ENCODE assay signal across 28 cellular contexts in the genomic region with DNA sequence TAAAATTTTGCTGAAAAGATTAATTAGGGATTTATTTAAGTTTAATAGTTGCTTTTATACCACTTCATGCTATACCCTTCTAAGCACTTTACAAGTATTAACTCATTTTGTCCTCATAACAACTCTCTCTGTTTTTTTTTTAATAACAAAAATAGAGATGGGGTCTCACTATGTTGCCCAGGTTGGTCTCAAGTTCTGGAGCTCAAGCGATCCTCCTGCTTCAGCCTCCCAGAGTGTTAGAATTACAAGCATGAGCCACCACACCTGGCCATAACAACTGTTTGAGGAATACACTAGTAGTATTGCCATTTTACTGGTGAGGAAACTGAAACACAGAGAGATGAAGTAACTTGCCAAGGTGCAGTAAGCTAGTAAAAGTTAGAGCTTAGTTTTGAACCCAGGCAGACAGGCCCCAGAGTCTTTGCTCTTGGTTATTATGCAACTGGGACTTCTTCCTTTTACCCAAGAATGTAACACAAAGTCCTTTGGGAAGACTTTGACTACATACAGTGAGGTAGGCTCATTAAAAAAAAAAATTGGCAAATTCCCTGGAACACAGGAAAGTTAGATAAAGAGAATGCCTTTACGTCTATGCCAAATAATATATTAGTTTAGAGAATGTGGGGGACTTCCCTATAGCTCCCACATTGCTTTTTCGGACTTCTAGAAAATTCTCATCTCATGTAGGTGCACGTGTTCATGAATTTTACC.
"Had no signal": no experiment of that assay in that cellular context is flagged by ENCODE, and none has a peak within 500 bp of the region (broad histone marks: within the 10 kb centered on the region; RNA-seq: fewer than 3 reads in every experiment).

No MANE protein-coding gene starts in this region.

- H3K36me3 Mint-ChIP-seq: mesothelial cell of epicardium; naive B cell; natural killer cell treated with Interleukin-12 subunit alpha and Interleukin-12 subunit beta and Interleukin-15 and Interleukin-18, amount 100 ng/mL, for 72 hours had no signal

- H3K4me3 Mint-ChIP-seq: effector memory CD8-positive, alpha-beta T cell; memory B cell; mesothelial cell of epicardium; naive B cell; natural killer cell treated with Interleukin-12 subunit alpha and Interleukin-12 subunit beta and Interleukin-15 and Interleukin-18, amount 100 ng/mL, for 72 hours; neural crest cell; stimulated activated naive B cell treated with anti-CD40 and anti-IgM and Interleukin-4, amounts not matched to agents 10 μg/mL and 1 μg/mL and 100 μg/mL, for 72 hours; stimulated activated naive CD8-positive, alpha-beta T cell treated with anti-CD3 and anti-CD28 coated beads, Interleukin-15, Interleukin-2, amounts not matched to agents 100 ng/mL and 50 ng/mL, for 24 hours had no signal

- H2AFZ ChIP-seq: parathyroid adenoma had no signal

- H3K36me3 ChIP-seq: esophagus squamous epithelium, gastrocnemius medialis, right atrium auricular region, thoracic aorta, upper lobe of left lung, uterus had no signal

- H3K4me1 ChIP-seq: esophagus squamous epithelium, parathyroid adenoma, uterus had no signal

- DNase-seq: effector memory CD8-positive, alpha-beta T cell; erythroblast; esophagus squamous epithelium; foreskin fibroblast; gastrocnemius medialis; head of caudate nucleus; left ventricle myocardium superior; mucosa of descending colon; naive B cell; stimulated activated CD4-positive, alpha-beta T cell treated with anti-CD3 and anti-CD28 coated beads, Interleukin-2, amount 100 ng/mL, for 24 hours; stimulated activated CD4-positive, alpha-beta T cell treated with anti-CD3 and anti-CD28 coated beads, Interleukin-4, amount 100 ng/mL, for 4 hours; stimulated activated naive B cell treated with anti-CD40 and anti-IgM and Interleukin-4, amounts not matched to agents 10 μg/mL and 1 μg/mL and 100 μg/mL, for 72 hours; upper lobe of left lung; uterus had no signal

- ATAC-seq: effector memory CD8-positive, alpha-beta T cell; gastrocnemius medialis; left ventricle myocardium superior; mucosa of descending colon; natural killer cell treated with Interleukin-12 subunit alpha and Interleukin-12 subunit beta and Interleukin-15 and Interleukin-18, amount 100 ng/mL, for 72 hours; sciatic nerve; stimulated activated naive B cell treated with anti-CD40 and anti-IgM and Interleukin-4, amounts not matched to agents 10 μg/mL and 1 μg/mL and 100 μg/mL, for 72 hours had no signal

- H3K9me3 ChIP-seq: esophagus squamous epithelium, gastrocnemius medialis, mucosa of descending colon, right atrium auricular region, thoracic aorta, tibial nerve, upper lobe of left lung, uterus had no signal

- H3K4me3 ChIP-seq: coronary artery, esophagus squamous epithelium, gastrocnemius medialis, lung, mucosa of descending colon, right atrium auricular region, smooth muscle cell, thoracic aorta, tibial nerve, upper lobe of left lung, uterus had no signal

- H3K4me1 Mint-ChIP-seq: mesothelial cell of epicardium, neural crest cell had no signal

- H3K27me3 Mint-ChIP-seq: effector memory CD8-positive, alpha-beta T cell; memory B cell; naive B cell; natural killer cell treated with Interleukin-12 subunit alpha and Interleukin-12 subunit beta and Interleukin-15 and Interleukin-18, amount 100 ng/mL, for 72 hours; progenitor cell of endocrine pancreas; stimulated activated naive B cell treated with anti-CD40 and anti-IgM and Interleukin-4, amounts not matched to agents 10 μg/mL and 1 μg/mL and 100 μg/mL, for 72 hours; stimulated activated naive CD8-positive, alpha-beta T cell treated with anti-CD3 and anti-CD28 coated beads, Interleukin-15, Interleukin-2, amounts not matched to agents 100 ng/mL and 50 ng/mL, for 24 hours had no signal

- H3K27ac ChIP-seq: coronary artery, esophagus squamous epithelium, gastrocnemius medialis, parathyroid adenoma, right atrium auricular region, thoracic aorta, tibial nerve, upper lobe of left lung, uterus had no signal

- H3K9me3 Mint-ChIP-seq: effector memory CD8-positive, alpha-beta T cell; memory B cell; mesothelial cell of epicardium; naive B cell; natural killer cell treated with Interleukin-12 subunit alpha and Interleukin-12 subunit beta and Interleukin-15 and Interleukin-18, amount 100 ng/mL, for 72 hours; neural crest cell; stimulated activated naive B cell treated with anti-CD40 and anti-IgM and Interleukin-4, amounts not matched to agents 10 μg/mL and 1 μg/mL and 100 μg/mL, for 72 hours; stimulated activated naive CD8-positive, alpha-beta T cell treated with anti-CD3 and anti-CD28 coated beads, Interleukin-15, Interleukin-2, amounts not matched to agents 100 ng/mL and 50 ng/mL, for 24 hours had no signal

- H3K9ac ChIP-seq: parathyroid adenoma had no signal

- H3K27me3 ChIP-seq: esophagus squamous epithelium, gastrocnemius medialis, right atrium auricular region, tibial nerve, upper lobe of left lung, uterus had no signal

- H3K27ac Mint-ChIP-seq: effector memory CD8-positive, alpha-beta T cell; memory B cell; mesothelial cell of epicardium; naive B cell; natural killer cell treated with Interleukin-12 subunit alpha and Interleukin-12 subunit beta and Interleukin-15 and Interleukin-18, amount 100 ng/mL, for 72 hours; stimulated activated naive B cell treated with anti-CD40 and anti-IgM and Interleukin-4, amounts not matched to agents 10 μg/mL and 1 μg/mL and 100 μg/mL, for 72 hours; stimulated activated naive CD8-positive, alpha-beta T cell treated with anti-CD3 and anti-CD28 coated beads, Interleukin-15, Interleukin-2, amounts not matched to agents 100 ng/mL and 50 ng/mL, for 24 hours had no signal
